In genomic region chr19:42254850-42255765, GRCh38 we compare ENCODE assay signal across 8 cellular contexts. TPM values are rescaled to one million over a fixed set of nuclear protein-coding genes. Genes with fewer than 3 reads are reported as not detected.
DNase-seq lines count a peak whose midpoint lies in the region; ATAC-seq and TF ChIP-seq lines count a peak whose summit lies in the region.

Gene ERF (minus strand): TSS chr19:42255128. CDS start chr19:42254999, 129 bp downstream.

- H3F3A ChIP-seq in PC-3 (ENCODE audit: low read length, unreplicated experiment) = no peaks in the 10 kb centered on the region

- H3K27ac ChIP-seq in HUES64 (ENCODE audit: low read depth, low read length) (peak within 1 kb of the TSS; percentile 99), PC-3 (ENCODE audit: low read length) (peak within 1 kb of the TSS; percentile 41)

- TF ChIP-seq CTCF in PC-3 (conservative IDR thresholded peaks at IDR 0.05; ENCODE audit: low read depth, low read length) = no peak

- H3K79me2 ChIP-seq in PC-3 (ENCODE audit: low read length) = peaks cover 38% of the 10 kb centered on the region

- POLR2A ChIA-PET in PC-3 (lab: Charles Lee; ENCODE audit: unreplicated experiment) = no interaction called here

- WGBS in HUES64 = under 1% methylated on average over 68 of the region's 75 CpGs

- ATAC-seq in GM19455 (IDR thresholded peaks at IDR 0.05; ENCODE audit: unreplicated experiment) = peak; percentile 47
- ATAC-seq in PC-3 = peak; percentile 75

- intact Hi-C loops in PC-3 (cut with micrococcal nuclease) = no loop called here

- H3K36me3 ChIP-seq in HUES64 (ENCODE audit: insufficient read depth, low read length) = peaks cover 2% of the 10 kb centered on the region
- H3K36me3 ChIP-seq in PC-3 (ENCODE audit: low read depth, low read length) = no peaks in the 10 kb centered on the region
- no peaks in the 10 kb centered on the region for H3K36me3 ChIP-seq in mucosa of stomach (ENCODE audit: control insufficient read depth, insufficient read depth, low read length)

- peak; percentile 97 for DNase-seq in CD1c-positive myeloid dendritic cell (ENCODE audit: extremely low spot score)
- peak; percentile 81 for DNase-seq in PC-3
- DNase-seq in activated T-cell treated with anti-CD3 and anti-CD28 coated beads, Interleukin-2, amount 50 U/mL, for 1 hour = peak; percentile 96
- DNase-seq in erythroblast (lab: John Stamatoyannopoulos, UW) = peak; percentile 94 to 98
- DNase-seq in stimulated activated CD8-positive, alpha-beta memory T cell treated with anti-CD3 and anti-CD28 coated beads, Interleukin-4, amount 100 ng/mL, for 48 hours = peak; percentile 94

- BruUV-seq in PC-3 (replicated peaks; lab: Mats Ljungman, UMichigan) = no TSS peak

- peak within 1 kb of the TSS; percentile 81 for H2AFZ ChIP-seq in PC-3 (ENCODE audit: low read length)

- H3K9me2 ChIP-seq in PC-3 (replicated peaks; ENCODE audit: low read length) = no peaks in the 10 kb centered on the region

- H3K9me3 ChIP-seq in HUES64 (ENCODE audit: insufficient read depth, low read depth, low read length) = no peaks in the 10 kb centered on the region
- no peaks in the 10 kb centered on the region for H3K9me3 ChIP-seq in PC-3 (ENCODE audit: low read length)
- no peaks in the 10 kb centered on the region for H3K9me3 ChIP-seq in mucosa of stomach (ENCODE audit: control insufficient read depth, low read length)

- H3K4me1 ChIP-seq in HUES64 (ENCODE audit: insufficient read depth, low read length) (peaks cover 22% of the 10 kb centered on the region), PC-3 (ENCODE audit: insufficient read depth, low read length) (peaks cover 10% of the 10 kb centered on the region), mucosa of stomach (ENCODE audit: control insufficient read depth, insufficient read depth, low read length) (peaks cover 35% of the 10 kb centered on the region)

- no peaks in the 10 kb centered on the region for H4K20me1 ChIP-seq in PC-3 (ENCODE audit: low read length)

- peak within 1 kb of the TSS; percentile 90 for H3K9ac ChIP-seq in HUES64 (ENCODE audit: low read depth, low read length)
- H3K9ac ChIP-seq in PC-3 (ENCODE audit: low read length) = peak within 1 kb of the TSS; percentile 88
- H3K9ac ChIP-seq in mucosa of stomach (ENCODE audit: low read length) = peak within 1 kb of the TSS; percentile 94

- no peaks in the 10 kb centered on the region for H3K27me3 ChIP-seq in HUES64 (ENCODE audit: insufficient read depth, low read length)
- no peaks in the 10 kb centered on the region for H3K27me3 ChIP-seq in PC-3 (ENCODE audit: low read length)
- H3K27me3 ChIP-seq in mucosa of stomach (ENCODE audit: control insufficient read depth, insufficient read depth, low read length) = no peaks in the 10 kb centered on the region

- H3K4me3 ChIP-seq in HUES64 (ENCODE audit: low read length) = peak within 1 kb of the TSS; percentile 93
- H3K4me3 ChIP-seq in PC-3 (ENCODE audit: low read length) = peak within 1 kb of the TSS; percentile 90
- peak within 1 kb of the TSS; percentile 87 for H3K4me3 ChIP-seq in mucosa of stomach (ENCODE audit: low read length)

- peak within 1 kb of the TSS; percentile 97 for H3K4me2 ChIP-seq in PC-3 (ENCODE audit: low read length)

- peak; percentile 74 for TF ChIP-seq POLR2A in erythroblast (IDR thresholded peaks at IDR 0.05; ENCODE audit: low read length)

- CTCF ChIA-PET in PC-3 (lab: Charles Lee) = no interaction called here

RNA-seq across cellular contexts. Expression of gene ERF, which starts in this region (rescaled TPM):
- polyA plus RNA-seq in HUES64 (2013, experiment 1 of 2) = 53.3 TPM
- polyA plus RNA-seq in HUES64 (2013, experiment 2 of 2) = 53.6 TPM
- total RNA-seq in PC-3 (2014; rRNA removed) = 17.0 and 40.2 TPM in 2 replicates

Comparison
In these comparisons a context has a peak if more than half of its experiments do, and no peak if none do; other contexts are left out.
1. Peak in every context shown above with its lines: DNase-seq, ATAC-seq, H3K4me3 ChIP-seq and H3K27ac ChIP-seq.